6 cellular contexts compared by ENCODE assay signal in the genomic region with DNA sequence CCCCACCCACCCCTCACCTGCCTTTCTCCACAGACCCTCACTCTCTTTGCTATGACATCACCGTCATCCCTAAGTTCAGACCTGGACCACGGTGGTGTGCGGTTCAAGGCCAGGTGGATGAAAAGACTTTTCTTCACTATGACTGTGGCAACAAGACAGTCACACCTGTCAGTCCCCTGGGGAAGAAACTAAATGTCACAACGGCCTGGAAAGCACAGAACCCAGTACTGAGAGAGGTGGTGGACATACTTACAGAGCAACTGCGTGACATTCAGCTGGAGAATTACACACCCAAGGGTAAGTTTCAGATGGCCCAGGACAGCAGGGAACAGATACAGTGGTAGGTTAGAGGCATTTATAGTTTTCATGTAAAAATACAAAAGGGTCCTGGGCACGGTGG. TPM values are rescaled to one million over a fixed set of nuclear protein-coding genes. Genes with fewer than 3 reads are reported as not detected.
"Had no signal": no experiment of that assay in that cellular context is flagged by ENCODE, and none has a peak within 500 bp of the region (broad histone marks: within the 10 kb centered on the region; RNA-seq: fewer than 3 reads in every experiment).

No MANE protein-coding gene starts in this region.

RNA-seq across cellular contexts. Expression of a gene that starts 18.5 kb away (rescaled TPM):
- total RNA-seq: MCF 10A, SK-MEL-5 had no signal

RNA-seq across cellular contexts. Expression of a gene that starts 22.4 kb away (rescaled TPM):
- total RNA-seq: K562, OCI-LY7, PC-9, SJCRH30, SK-MEL-5 had no signal

RNA-seq across cellular contexts. Expression of a gene that starts 47.4 kb away (rescaled TPM):
- total RNA-seq: K562, OCI-LY7, SJCRH30, SK-MEL-5 had no signal
